Comparison of ENCODE assay signal across 3 cellular contexts in genomic region chr11:4848908-4849307, GRCh38.
TF ChIP-seq lines count a peak whose summit lies in the region.

Gene OR51S1, minus strand, starts transcription at chr11:4849208. Its CDS starts 0 bp downstream, at chr11:4849208.

TF ChIP-seq in GM23338, 12 proteins besides CTCF, POLR2A, EP300 and RAD21 (continues in another document):
- TF ChIP-seq POLR2AphosphoS5 (IDR thresholded peaks at IDR 0.05; ENCODE audit: low read depth) (no peak), JUNB (IDR thresholded peaks at IDR 0.05; ENCODE audit: unreplicated experiment) (no peak), STAT1 (IDR thresholded peaks at IDR 0.05; ENCODE audit: unreplicated experiment) (no peak), REST (IDR thresholded peaks at IDR 0.05; ENCODE audit: unreplicated experiment) (no peak), CREB1 (CRISPR knock-in tag; IDR thresholded peaks at IDR 0.05; ENCODE audit: low read depth) (no peak), ZNF331 (CRISPR knock-in tag; IDR thresholded peaks at IDR 0.05; ENCODE audit: low read depth) (no peak), ZNF114 (CRISPR knock-in tag; IDR thresholded peaks at IDR 0.05) (no peak), ETS1 (IDR thresholded peaks at IDR 0.05) (no peak), EZH2phosphoT487 (IDR thresholded peaks at IDR 0.05; ENCODE audit: unreplicated experiment) (no peak)

TF ChIP-seq in H1, 55 proteins besides CTCF, POLR2A, EP300 and RAD21:
- no peak for TF ChIP-seq CHD7 (IDR thresholded peaks at IDR 0.05; ENCODE audit: insufficient replicate concordance, low read length)
- TF ChIP-seq RBBP5 (IDR thresholded peaks at IDR 0.05; ENCODE audit: borderline replicate concordance, low read depth, low read length) = no peak
- TF ChIP-seq RFX5 (IDR thresholded peaks at IDR 0.05; ENCODE audit: borderline replicate concordance, low read depth, low read length) = no peak
- no peak for TF ChIP-seq POU5F1 (IDR thresholded peaks at IDR 0.05; ENCODE audit: low read depth, low read length)

TF ChIP-seq in HepG2, 621 proteins besides CTCF, POLR2A, EP300 and RAD21:
- TF ChIP-seq ZNF460 (CRISPR knock-in tag; IDR thresholded peaks at IDR 0.05; ENCODE audit: borderline replicate concordance) (no peak), KIAA2018 (CRISPR knock-in tag; IDR thresholded peaks at IDR 0.05; ENCODE audit: borderline replicate concordance) (no peak), ELF1 (CRISPR knock-in tag; IDR thresholded peaks at IDR 0.05) (no peak), SATB2 (CRISPR knock-in tag; IDR thresholded peaks at IDR 0.05) (no peak), ZNF790 (CRISPR knock-in tag; IDR thresholded peaks at IDR 0.05; ENCODE audit: borderline replicate concordance) (no peak), ZZZ3 (CRISPR knock-in tag; IDR thresholded peaks at IDR 0.05; ENCODE audit: borderline replicate concordance) (no peak), ZNF709 (CRISPR knock-in tag; IDR thresholded peaks at IDR 0.05) (no peak), ZNF724P (CRISPR knock-in tag; IDR thresholded peaks at IDR 0.05; ENCODE audit: borderline replicate concordance) (no peak), ZNF574 (CRISPR knock-in tag; IDR thresholded peaks at IDR 0.05) (no peak), HOXD1 (CRISPR knock-in tag; IDR thresholded peaks at IDR 0.05) (no peak), ZNF800 (CRISPR knock-in tag; IDR thresholded peaks at IDR 0.05) (no peak), ZNF484 (CRISPR knock-in tag; IDR thresholded peaks at IDR 0.05; ENCODE audit: borderline replicate concordance, low read depth) (no peak), BRF2 (CRISPR knock-in tag; IDR thresholded peaks at IDR 0.05) (no peak), MEIS2 (CRISPR knock-in tag; IDR thresholded peaks at IDR 0.05) (no peak), ZNF33B (CRISPR knock-in tag; IDR thresholded peaks at IDR 0.05) (no peak), ZNF431 (CRISPR knock-in tag; IDR thresholded peaks at IDR 0.05; ENCODE audit: borderline replicate concordance, low read depth) (no peak)
